ENCODE assay signal across 15 cellular contexts in the genomic region with DNA sequence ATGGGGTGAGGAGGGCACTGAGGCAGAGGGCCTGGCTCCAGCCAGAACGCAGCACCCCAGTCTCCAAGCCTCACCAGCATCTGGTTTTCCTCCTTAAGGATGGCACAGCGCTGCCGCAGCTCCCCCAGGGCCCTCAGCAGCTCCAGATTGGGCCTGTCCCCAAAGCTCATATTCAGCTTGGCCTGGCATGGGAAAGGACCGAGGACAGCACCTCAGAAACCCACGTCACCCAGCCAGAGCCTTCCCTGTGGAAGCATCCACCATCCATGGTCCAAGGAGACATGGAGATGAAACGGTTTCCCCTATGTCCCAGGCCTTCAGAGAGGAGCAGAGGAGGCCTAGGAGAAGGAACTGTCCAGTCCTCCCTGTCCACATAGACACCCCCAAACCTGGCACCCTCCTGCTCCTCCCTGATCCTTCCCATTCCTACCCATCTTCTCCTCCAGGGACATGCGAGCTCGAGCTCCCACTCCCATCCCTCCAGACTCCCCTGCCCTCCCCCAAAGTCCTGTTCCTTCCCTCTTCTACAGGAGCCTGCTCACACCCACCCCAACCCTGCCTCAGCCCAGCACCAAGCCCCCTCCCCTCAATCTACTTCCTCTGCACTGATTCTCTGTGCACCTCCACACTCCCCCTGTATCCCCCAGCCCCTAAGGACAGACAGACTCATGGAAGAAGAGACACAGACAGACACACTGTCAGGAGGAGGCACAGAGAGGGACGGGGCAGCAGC. TPM values are rescaled to one million over a fixed set of nuclear protein-coding genes. Genes with fewer than 3 reads are reported as not detected.
DNase-seq lines count a peak whose midpoint lies in the region; ATAC-seq, FAIRE-seq and TF ChIP-seq lines count a peak whose summit lies in the region.
"Had no signal": no experiment of that assay in that cellular context is flagged by ENCODE, and none has a peak within 500 bp of the region (broad histone marks: within the 10 kb centered on the region; RNA-seq: fewer than 3 reads in every experiment).

No MANE protein-coding gene starts in this region.

- H3F3A ChIP-seq in neural progenitor cell (ENCODE audit: low read depth): peaks cover 20% of the 10 kb centered on the region

- H3K27ac ChIP-seq in angular gyrus (ENCODE audit: low read depth, low read length) (peak overlapping the region; percentile 77), neural progenitor cell (no peak overlapping the region), HepG2 (ENCODE audit: extremely low read length, insufficient read depth, low read length) (no peak overlapping the region)
- H3K27ac ChIP-seq: stomach had no signal

- peak overlapping the region; percentile 63 for H3K4me3 Mint-ChIP-seq in T-helper 1 cell treated with Interleukin-12 subunit alpha and Interleukin-12 subunit beta and Interleukin-4 antibody, amounts not matched to agents 30 μg/mL and 1 μg/mL, for 36 hours
- peak overlapping the region; percentile 62 for H3K4me3 Mint-ChIP-seq in neural progenitor cell

- TF ChIP-seq RAD21 in HepG2 (CRISPR knock-in tag; IDR thresholded peaks at IDR 0.05): no peak

- H3K9me3 Mint-ChIP-seq in T-helper 1 cell treated with Interleukin-12 subunit alpha and Interleukin-12 subunit beta and Interleukin-4 antibody, amounts not matched to agents 30 μg/mL and 1 μg/mL, for 36 hours: no peaks in the 10 kb centered on the region
- H3K9me3 Mint-ChIP-seq in neural progenitor cell: no peaks in the 10 kb centered on the region

- intact Hi-C loops in HepG2 (cut with micrococcal nuclease; ENCODE audit: unreplicated experiment): no loop called here

- no peaks in the 10 kb centered on the region for H3K79me2 ChIP-seq in neural progenitor cell (ENCODE audit: low read depth)
- no peaks in the 10 kb centered on the region for H3K79me2 ChIP-seq in HepG2 (ENCODE audit: insufficient read depth, low read length)

- H4K20me1 ChIP-seq in neural progenitor cell (ENCODE audit: low read depth) (no peaks in the 10 kb centered on the region), HepG2 (ENCODE audit: insufficient read depth, low read length) (no peaks in the 10 kb centered on the region)

- H3K27me3 ChIP-seq in neural progenitor cell: no peaks in the 10 kb centered on the region
- peaks cover 26 to 73% of the 10 kb centered on the region in 2 experiments for H3K27me3 ChIP-seq in HepG2 (ENCODE audit: control insufficient read depth in 1 of 2, insufficient read depth in 2 of 2, low read length in 2 of 2)

- ATAC-seq in HG02981 (IDR thresholded peaks at IDR 0.05; ENCODE audit: unreplicated experiment) (no peak), HG02763 (IDR thresholded peaks at IDR 0.05; ENCODE audit: unreplicated experiment) (no peak), HepG2 (no peak)

- H3K4me1 ChIP-seq in neural progenitor cell: peaks cover 38% of the 10 kb centered on the region
- peaks cover 35% of the 10 kb centered on the region for H3K4me1 ChIP-seq in HepG2 (ENCODE audit: insufficient read depth, low read length)

- H3K9me3 ChIP-seq in neural progenitor cell (ENCODE audit: low read depth): no peaks in the 10 kb centered on the region
- H3K9me3 ChIP-seq in HepG2 (ENCODE audit: low read length): no peaks in the 10 kb centered on the region
- H3K9me3 ChIP-seq: stomach had no signal

- peaks cover 45% of the 10 kb centered on the region for H3K36me3 Mint-ChIP-seq in T-helper 1 cell treated with Interleukin-12 subunit alpha and Interleukin-12 subunit beta and Interleukin-4 antibody, amounts not matched to agents 30 μg/mL and 1 μg/mL, for 36 hours (ENCODE audit: low read depth)
- peaks cover 2% of the 10 kb centered on the region for H3K36me3 Mint-ChIP-seq in neural progenitor cell

- no peak for TF ChIP-seq POLR2A in HepG2 (IDR thresholded peaks at IDR 0.05; ENCODE audit: insufficient read depth in 1 of 2, low read depth in 2 of 2, low read length in 2 of 2)

- H3K9ac ChIP-seq in neural progenitor cell: no peak overlapping the region
- H3K9ac ChIP-seq in HepG2 (ENCODE audit: insufficient read depth, low read depth, low read length): no peak overlapping the region

- H3K36me3 ChIP-seq in neural progenitor cell (no peaks in the 10 kb centered on the region), HepG2 (replicated peaks in 1 of 2; ENCODE audit: control insufficient read depth in 1 of 2, insufficient read depth in 2 of 2, low read length in 2 of 2) (no peaks in the 10 kb centered on the region)

- no peak for FAIRE-seq in HepG2 (lab: Jason Lieb, UNC)
- FAIRE-seq: keratinocyte had no signal

- CTCF ChIA-PET in HepG2 (lab: Yijun Ruan, JAX; ENCODE audit: low intra/inter-chr PET ratio, low total read pairs): no interaction called here

- peaks cover 42% of the 10 kb centered on the region for H3K4me1 Mint-ChIP-seq in T-helper 1 cell treated with Interleukin-12 subunit alpha and Interleukin-12 subunit beta and Interleukin-4 antibody, amounts not matched to agents 30 μg/mL and 1 μg/mL, for 36 hours (ENCODE audit: low read depth)
- peaks cover 61% of the 10 kb centered on the region for H3K4me1 Mint-ChIP-seq in neural progenitor cell

- DNase-seq in T-helper 1 cell (no peak), KBM-7 (peak; percentile 53), neural progenitor cell (ENCODE audit: low spot score) (no peak), HepG2 (ENCODE audit: low spot score) (no peak)
- DNase-seq: DMS79 treated with DMSO at 0.1 percent for 48 hours, NCI-H1930, stomach, T-helper 9 cell had no signal

- TF ChIP-seq EP300 in HepG2 (IDR thresholded peaks at IDR 0.05; ENCODE audit: low read depth in 2 of 2, low read length in 2 of 2) (no peak), HepG2 (CRISPR knock-in tag; IDR thresholded peaks at IDR 0.05; ENCODE audit: borderline replicate concordance) (no peak)

- H3K27ac Mint-ChIP-seq in T-helper 1 cell treated with Interleukin-12 subunit alpha and Interleukin-12 subunit beta and Interleukin-4 antibody, amounts not matched to agents 30 μg/mL and 1 μg/mL, for 36 hours: peak overlapping the region; percentile 75
- peak overlapping the region; percentile 31 for H3K27ac Mint-ChIP-seq in neural progenitor cell

- no peak overlapping the region for H2AFZ ChIP-seq in neural progenitor cell (replicated peaks)
- no peak overlapping the region for H2AFZ ChIP-seq in HepG2 (ENCODE audit: low read length)

- H3K4me2 ChIP-seq in neural progenitor cell (no peak overlapping the region), HepG2 (ENCODE audit: low read depth, low read length) (no peak overlapping the region)

- 17% methylated on average over 8 of the region's 9 CpGs for WGBS in HepG2 (ENCODE audit: low lambda C conversion rate)

- peaks cover under 1% of the 10 kb centered on the region for H3K27me3 Mint-ChIP-seq in T-helper 1 cell treated with Interleukin-12 subunit alpha and Interleukin-12 subunit beta and Interleukin-4 antibody, amounts not matched to agents 30 μg/mL and 1 μg/mL, for 36 hours (ENCODE audit: low read depth)
- peaks cover 8% of the 10 kb centered on the region for H3K27me3 Mint-ChIP-seq in neural progenitor cell (ENCODE audit: insufficient read depth, low read depth)

- H3K4me3 ChIP-seq in neural progenitor cell (no peak overlapping the region), HepG2 (replicated peaks in 1 of 3; ENCODE audit: insufficient read depth in 1 of 3, low read depth in 2 of 3, low read length in 3 of 3) (no peak overlapping the region)

- in situ Hi-C loops in KBM-7 (cut with MboI; ENCODE audit: low pct_unique_long_range_greater_than_20kb, low sequenced_read_pairs): no loop called here
- in situ Hi-C loops in HepG2 (cut with HindIII; ENCODE audit: extremely low pct_ligation_motif_present, low pct_unique_long_range_greater_than_20kb): no loop called here

- TF ChIP-seq CTCF in neural progenitor cell (IDR thresholded peaks at IDR 0.05): no peak
- TF ChIP-seq CTCF in HepG2 (CRISPR knock-in tag; IDR thresholded peaks at IDR 0.05): no peak

- POLR2A ChIA-PET in HepG2 (lab: Yijun Ruan, JAX): interaction anchor here (1.0 to 1.6 kb wide), 4 partner anchors 10 to 83 kb away, joined by 3 to 7 read pairs (median 4); a partner anchor contains a TSS

- no TSS peak for BruUV-seq in HepG2 (replicated peaks; lab: Mats Ljungman, UMichigan)

RNA-seq across cellular contexts. Expression of a gene that starts 1.8 kb away (rescaled TPM):
- 13.8 and 48.7 TPM in 2 replicates for total RNA-seq in neural progenitor cell (ENCODE audit: low replicate concordance)
- total RNA-seq in HepG2 (2016; rRNA removed; fragmentation: Illumina TruSeq; extraction: Trizol): not detected in 2 replicates
- total RNA-seq in HepG2 (2016; cell fraction: cytosol; rRNA removed; fragmentation: Illumina TruSeq; extraction: Trizol; ENCODE audit: low read depth): not detected in 2 replicates
- total RNA-seq in HepG2 (2016; cell fraction: insoluble cytoplasmic fraction; rRNA removed; fragmentation: Illumina TruSeq; extraction: Trizol): not detected in 2 replicates
- total RNA-seq in HepG2 (2016; cell fraction: membrane; rRNA removed; fragmentation: Illumina TruSeq; extraction: Trizol): not detected in 2 replicates
- not detected in 2 replicates for total RNA-seq in HepG2 (2016; cell fraction: nucleus; rRNA removed; fragmentation: Illumina TruSeq; extraction: Trizol)
- 0.25 TPM in 1 of 2 replicates, not detected in the other for polyA plus RNA-seq in HepG2 (2011; rRNA removed)
- 0.03 TPM in 1 of 2 replicates, not detected in the other for polyA plus RNA-seq in HepG2 (2011; cell fraction: cytosol; rRNA removed)
- polyA plus RNA-seq in HepG2 (2011; cell fraction: nucleus; rRNA removed): 0.09 and 0.50 TPM in 2 replicates
- 0.03 TPM in 1 of 2 replicates, not detected in the other for polyA plus RNA-seq in HepG2 (2012)
- polyA plus RNA-seq in HepG2 (2016; cell fraction: cytosol; fragmentation: Illumina TruSeq; extraction: Trizol; ENCODE audit: low read depth): not detected in 2 replicates
- not detected in 2 replicates for polyA plus RNA-seq in HepG2 (2016; cell fraction: insoluble cytoplasmic fraction; fragmentation: Illumina TruSeq; extraction: Trizol; ENCODE audit: low read depth)
- not detected in 2 replicates for polyA plus RNA-seq in HepG2 (2016; cell fraction: membrane; fragmentation: Illumina TruSeq; extraction: Trizol; ENCODE audit: low read depth)
- polyA plus RNA-seq in HepG2 (2016; cell fraction: nucleus; fragmentation: Illumina TruSeq; extraction: Trizol; ENCODE audit: insufficient read depth, low read depth): not detected in 2 replicates
- 0.26 TPM in 1 of 2 replicates, not detected in the other for polyA minus RNA-seq in HepG2 (2011; rRNA and poly(A)+ RNA removed; ENCODE audit: low replicate concordance)
- polyA minus RNA-seq in HepG2 (2011; cell fraction: cytosol; rRNA and poly(A)+ RNA removed): not detected in 2 replicates
- polyA minus RNA-seq in HepG2 (2011; cell fraction: nucleus; rRNA and poly(A)+ RNA removed): under 0.01 TPM in 1 of 2 replicates, not detected in the other

RNA-seq across cellular contexts. Expression of a gene that starts 25.2 kb away (rescaled TPM):
- 60.2 and 103 TPM in 2 replicates for total RNA-seq in neural progenitor cell (ENCODE audit: low replicate concordance)
- total RNA-seq in HepG2 (2016; rRNA removed; fragmentation: Illumina TruSeq; extraction: Trizol): 155 and 252 TPM in 2 replicates
- total RNA-seq in HepG2 (2016; cell fraction: cytosol; rRNA removed; fragmentation: Illumina TruSeq; extraction: Trizol; ENCODE audit: low read depth): 72.2 and 76.4 TPM in 2 replicates
- 169 and 290 TPM in 2 replicates for total RNA-seq in HepG2 (2016; cell fraction: insoluble cytoplasmic fraction; rRNA removed; fragmentation: Illumina TruSeq; extraction: Trizol)
- 130 and 134 TPM in 2 replicates for total RNA-seq in HepG2 (2016; cell fraction: membrane; rRNA removed; fragmentation: Illumina TruSeq; extraction: Trizol)
- 74.4 and 75.7 TPM in 2 replicates for total RNA-seq in HepG2 (2016; cell fraction: nucleus; rRNA removed; fragmentation: Illumina TruSeq; extraction: Trizol)
- polyA plus RNA-seq in HepG2 (2011; rRNA removed): 231 and 244 TPM in 2 replicates
- polyA plus RNA-seq in HepG2 (2011; cell fraction: cytosol; rRNA removed): 148 and 229 TPM in 2 replicates
- 65.5 and 71.0 TPM in 2 replicates for polyA plus RNA-seq in HepG2 (2011; cell fraction: nucleus; rRNA removed)
- polyA plus RNA-seq in HepG2 (2012): 227 and 249 TPM in 2 replicates
- 105 and 107 TPM in 2 replicates for polyA plus RNA-seq in HepG2 (2016; cell fraction: cytosol; fragmentation: Illumina TruSeq; extraction: Trizol; ENCODE audit: low read depth)
- 309 and 341 TPM in 2 replicates for polyA plus RNA-seq in HepG2 (2016; cell fraction: insoluble cytoplasmic fraction; fragmentation: Illumina TruSeq; extraction: Trizol; ENCODE audit: low read depth)
- 144 and 156 TPM in 2 replicates for polyA plus RNA-seq in HepG2 (2016; cell fraction: membrane; fragmentation: Illumina TruSeq; extraction: Trizol; ENCODE audit: low read depth)
- 164 and 191 TPM in 2 replicates for polyA plus RNA-seq in HepG2 (2016; cell fraction: nucleus; fragmentation: Illumina TruSeq; extraction: Trizol; ENCODE audit: insufficient read depth, low read depth)
- polyA minus RNA-seq in HepG2 (2011; rRNA and poly(A)+ RNA removed; ENCODE audit: low replicate concordance): 68.7 and 109 TPM in 2 replicates
- polyA minus RNA-seq in HepG2 (2011; cell fraction: cytosol; rRNA and poly(A)+ RNA removed): 45.1 and 56.8 TPM in 2 replicates
- 51.9 and 61.5 TPM in 2 replicates for polyA minus RNA-seq in HepG2 (2011; cell fraction: nucleus; rRNA and poly(A)+ RNA removed)

RNA-seq across cellular contexts. Expression of a gene that starts 46.0 kb away (rescaled TPM):
- not detected in 2 replicates for total RNA-seq in neural progenitor cell (ENCODE audit: low replicate concordance)
- total RNA-seq in HepG2 (2016; rRNA removed; fragmentation: Illumina TruSeq; extraction: Trizol): not detected in 2 replicates
- total RNA-seq in HepG2 (2016; cell fraction: cytosol; rRNA removed; fragmentation: Illumina TruSeq; extraction: Trizol; ENCODE audit: low read depth): not detected in 2 replicates
- not detected in 2 replicates for total RNA-seq in HepG2 (2016; cell fraction: insoluble cytoplasmic fraction; rRNA removed; fragmentation: Illumina TruSeq; extraction: Trizol)
- not detected in 2 replicates for total RNA-seq in HepG2 (2016; cell fraction: membrane; rRNA removed; fragmentation: Illumina TruSeq; extraction: Trizol)
- total RNA-seq in HepG2 (2016; cell fraction: nucleus; rRNA removed; fragmentation: Illumina TruSeq; extraction: Trizol): not detected in 2 replicates
- not detected in 2 replicates for polyA plus RNA-seq in HepG2 (2011; rRNA removed)
- not detected in 2 replicates for polyA plus RNA-seq in HepG2 (2011; cell fraction: cytosol; rRNA removed)
- 0.06 and 0.09 TPM in 2 replicates for polyA plus RNA-seq in HepG2 (2011; cell fraction: nucleus; rRNA removed)
- polyA plus RNA-seq in HepG2 (2012): not detected in 2 replicates
- not detected in 2 replicates for polyA plus RNA-seq in HepG2 (2016; cell fraction: cytosol; fragmentation: Illumina TruSeq; extraction: Trizol; ENCODE audit: low read depth)
- polyA plus RNA-seq in HepG2 (2016; cell fraction: insoluble cytoplasmic fraction; fragmentation: Illumina TruSeq; extraction: Trizol; ENCODE audit: low read depth): not detected in 2 replicates
- not detected in 2 replicates for polyA plus RNA-seq in HepG2 (2016; cell fraction: membrane; fragmentation: Illumina TruSeq; extraction: Trizol; ENCODE audit: low read depth)
- not detected in 2 replicates for polyA plus RNA-seq in HepG2 (2016; cell fraction: nucleus; fragmentation: Illumina TruSeq; extraction: Trizol; ENCODE audit: insufficient read depth, low read depth)
- polyA minus RNA-seq in HepG2 (2011; rRNA and poly(A)+ RNA removed; ENCODE audit: low replicate concordance): not detected in 2 replicates
- polyA minus RNA-seq in HepG2 (2011; cell fraction: cytosol; rRNA and poly(A)+ RNA removed): not detected in 2 replicates
- polyA minus RNA-seq in HepG2 (2011; cell fraction: nucleus; rRNA and poly(A)+ RNA removed): not detected in 2 replicates
- total RNA-seq: A673, chondrocyte had no signal
- polyA plus RNA-seq: keratinocyte had no signal

Comparison
In these comparisons a context has a peak if more than half of its experiments do, and no peak if none do; other contexts are left out.
1. RNA of a gene that starts 1.8 kb away (total RNA-seq): 13.8 to 48.7 TPM in neural progenitor cell; not detected in HepG2; every median in the first group is over 10 times any median in the second.